ENCODE assay signal across 17 cellular contexts in genomic region chr14:91925727-91926121, GRCh38.
"Had no signal": no experiment of that assay in that cellular context is flagged by ENCODE, and none has a peak within 500 bp of the region (broad histone marks: within the 10 kb centered on the region; RNA-seq: fewer than 3 reads in every experiment).

No MANE protein-coding gene starts in this region.

- H3K9me3 Mint-ChIP-seq: activated CD8-positive, alpha-beta T cell treated with anti-CD3 and anti-CD28 coated beads for 36 hours; activated naive CD4-positive, alpha-beta T cell treated with anti-CD3 and anti-CD28 coated beads, Interleukin-2, amount 50 U/mL, for 24 hours; activated T-cell treated with anti-CD3 and anti-CD28 coated beads, Interleukin-2, amount 50 U/mL, for 4 hours; effector memory CD8-positive, alpha-beta T cell; T-helper 1 cell treated with Interleukin-12 subunit alpha and Interleukin-12 subunit beta and Interleukin-4 antibody, amounts not matched to agents 30 μg/mL and 1 μg/mL, for 36 hours had no signal

- DNase-seq: activated CD4-positive, alpha-beta T cell treated with anti-CD3 and anti-CD28 coated beads for 48 hours; activated CD8-positive, alpha-beta T cell treated with anti-CD3 and anti-CD28 coated beads for 36 hours; activated effector memory CD4-positive, alpha-beta T cell treated with Interleukin-2 at 50 U/mL for 16 hours; activated T-cell treated with anti-CD3 and anti-CD28 coated beads, Interleukin-2, amount 50 U/mL, for 4 hours; body of pancreas; cerebellar nuclear complex; dermis blood vessel endothelial cell; effector memory CD8-positive, alpha-beta T cell; foreskin melanocyte; immature natural killer cell; stimulated activated CD4-positive, alpha-beta T cell treated with anti-CD3 and anti-CD28 coated beads, Interleukin-4, amount 100 ng/mL, for 4 hours; stimulated activated CD8-positive, alpha-beta memory T cell treated with anti-CD3 and anti-CD28 coated beads, Interleukin-4, amount 100 ng/mL, for 48 hours; stimulated activated naive CD8-positive, alpha-beta T cell treated with anti-CD3 and anti-CD28 coated beads, Interleukin-15, Interleukin-2, amounts not matched to agents 100 U/mL and 50 U/mL, for 24 hours had no signal

- ATAC-seq: activated CD8-positive, alpha-beta T cell treated with anti-CD3 and anti-CD28 coated beads for 36 hours; activated T-cell treated with anti-CD3 and anti-CD28 coated beads, Interleukin-2, amount 50 U/mL, for 4 hours; body of pancreas; effector memory CD8-positive, alpha-beta T cell; stimulated activated naive CD8-positive, alpha-beta T cell treated with anti-CD3 and anti-CD28 coated beads, Interleukin-15, Interleukin-2, amounts not matched to agents 100 U/mL and 50 U/mL, for 24 hours had no signal

- H3K27me3 ChIP-seq: body of pancreas had no signal

- H3K4me3 ChIP-seq: body of pancreas, skin epidermis had no signal

- H3K36me3 Mint-ChIP-seq: activated naive CD4-positive, alpha-beta T cell treated with anti-CD3 and anti-CD28 coated beads, Interleukin-2, amount 50 U/mL, for 24 hours; immature natural killer cell had no signal

- H3K4me1 Mint-ChIP-seq: activated naive CD4-positive, alpha-beta T cell treated with anti-CD3 and anti-CD28 coated beads, Interleukin-2, amount 50 U/mL, for 24 hours; immature natural killer cell had no signal

- H3K9me3 ChIP-seq: body of pancreas had no signal

- H3K27ac Mint-ChIP-seq: activated CD8-positive, alpha-beta T cell treated with anti-CD3 and anti-CD28 coated beads for 36 hours; activated naive CD4-positive, alpha-beta T cell treated with anti-CD3 and anti-CD28 coated beads, Interleukin-2, amount 50 U/mL, for 24 hours; effector memory CD8-positive, alpha-beta T cell; immature natural killer cell; T-helper 1 cell treated with Interleukin-12 subunit alpha and Interleukin-12 subunit beta and Interleukin-4 antibody, amounts not matched to agents 30 μg/mL and 1 μg/mL, for 36 hours had no signal

- H3K4me1 ChIP-seq: body of pancreas had no signal

- H3K4me3 Mint-ChIP-seq: activated CD8-positive, alpha-beta T cell treated with anti-CD3 and anti-CD28 coated beads for 36 hours; activated naive CD4-positive, alpha-beta T cell treated with anti-CD3 and anti-CD28 coated beads, Interleukin-2, amount 50 U/mL, for 24 hours; activated T-cell treated with anti-CD3 and anti-CD28 coated beads, Interleukin-2, amount 50 U/mL, for 4 hours; effector memory CD8-positive, alpha-beta T cell; immature natural killer cell; T-helper 1 cell treated with Interleukin-12 subunit alpha and Interleukin-12 subunit beta and Interleukin-4 antibody, amounts not matched to agents 30 μg/mL and 1 μg/mL, for 36 hours had no signal

- H3K27ac ChIP-seq: body of pancreas, parathyroid adenoma had no signal
